In genomic region chr4:5742388-5742787, GRCh38 we compare ENCODE assay signal across 2 cellular contexts.
TF ChIP-seq lines count a peak whose summit lies in the region.

No MANE protein-coding gene starts in this region.

TF ChIP-seq in GM12891, 5 proteins besides CTCF, POLR2A, EP300 and RAD21:
- TF ChIP-seq POLR2AphosphoS5 (IDR thresholded peaks at IDR 0.05; ENCODE audit: low read depth, low read length) (no peak), SPI1 (IDR thresholded peaks at IDR 0.05; ENCODE audit: low read depth, low read length) (no peak), PAX5 (IDR thresholded peaks at IDR 0.05; ENCODE audit: insufficient read depth, low read length, severe bottlenecking) (no peak), POU2F2 (IDR thresholded peaks at IDR 0.05; ENCODE audit: low read depth, low read length) (no peak), TAF1 (IDR thresholded peaks at IDR 0.05; ENCODE audit: low read depth, low read length) (no peak)
TF ChIP-seq in GM12891: peak in this region for 0.

TF ChIP-seq in H1, 55 proteins besides CTCF, POLR2A, EP300 and RAD21:
- no peak for TF ChIP-seq POU5F1 (IDR thresholded peaks at IDR 0.05; ENCODE audit: low read depth, low read length)
- TF ChIP-seq GABPA (IDR thresholded peaks at IDR 0.05; ENCODE audit: borderline replicate concordance, insufficient read depth, low read length): no peak
- TF ChIP-seq KDM5A (IDR thresholded peaks at IDR 0.05; ENCODE audit: low read length): no peak
- TF ChIP-seq MAFK (IDR thresholded peaks at IDR 0.05; ENCODE audit: low read depth, low read length): no peak
- TF ChIP-seq TAF1 (IDR thresholded peaks at IDR 0.05; ENCODE audit: low read depth, low read length): no peak
- no peak for TF ChIP-seq EGR1 (IDR thresholded peaks at IDR 0.05; ENCODE audit: borderline replicate concordance, low read depth, low read length)
- no peak for TF ChIP-seq E2F6 (IDR thresholded peaks at IDR 0.05)
- no peak for TF ChIP-seq PHF8 (conservative IDR thresholded peaks at IDR 0.05; ENCODE audit: low read depth, low read length)
- TF ChIP-seq GTF2F1 (IDR thresholded peaks at IDR 0.05; ENCODE audit: borderline replicate concordance, low read depth, low read length): no peak
- TF ChIP-seq ATF2 (IDR thresholded peaks at IDR 0.05; ENCODE audit: low read length): no peak
- no peak for TF ChIP-seq POLR2AphosphoS5 (IDR thresholded peaks at IDR 0.05; ENCODE audit: low read depth, low read length)
- TF ChIP-seq KDM4A (IDR thresholded peaks at IDR 0.05; ENCODE audit: low read depth, low read length, severe bottlenecking): no peak
